In genomic region chr12:98998697-98999299, GRCh38 we compare ENCODE assay signal across 8 cellular contexts.
DNase-seq lines count a peak whose midpoint lies in the region; ATAC-seq and TF ChIP-seq lines count a peak whose summit lies in the region.
"Had no signal": no experiment of that assay in that cellular context is flagged by ENCODE, and none has a peak within 500 bp of the region (broad histone marks: within the 10 kb centered on the region; RNA-seq: fewer than 3 reads in every experiment).

No MANE protein-coding gene starts in this region.

- no peaks in the 10 kb centered on the region for H3K4me1 ChIP-seq in OCI-LY7 (ENCODE audit: insufficient read depth, low read length, poor library complexity, severe bottlenecking)

- peak; percentile 86 for ATAC-seq in GM21447 (IDR thresholded peaks at IDR 0.05; ENCODE audit: unreplicated experiment)

- POLR2A ChIA-PET in OCI-LY7 (lab: Charles Lee) = interaction anchor here (0.6 to 1.1 kb wide), 5 partner anchors 42 to 792 kb away, joined by 3 to 5 read pairs (median 4); no protein-coding TSS in a partner anchor

- H3K4me3 ChIP-seq in HL-60 (replicated peaks; ENCODE audit: insufficient read depth, low read length) (no peak overlapping the region), OCI-LY7 (ENCODE audit: low read depth, low read length, poor library complexity, severe bottlenecking) (no peak overlapping the region)

- peak overlapping the region; percentile 47; the same call in 1 of the 2 replicates for H2AFZ ChIP-seq in OCI-LY7 (ENCODE audit: low read length)

- H3K79me2 ChIP-seq in OCI-LY7 (ENCODE audit: insufficient read depth, low read depth, low read length) = no peaks in the 10 kb centered on the region

- DNase-seq in GM04504 (ENCODE audit: low read depth) (peak; percentile 21), HL-60 (ENCODE audit: low read depth in 1 of 2, low spot score in 1 of 2) (no peak), OCI-LY7 (ENCODE audit: low spot score) (peak; percentile 65), epidermal melanocyte (ENCODE audit: insufficient read length, low spot score) (peak; percentile 67), neural crest cell (ENCODE audit: low read depth, low spot score) (no peak)
- no peak for DNase-seq in activated CD4-positive, alpha-beta T cell treated with anti-CD3 and anti-CD28 coated beads, Interleukin-2, amount 50 U/mL, for 4 hours

- H3K36me3 ChIP-seq in OCI-LY7 (ENCODE audit: insufficient read depth, low read length) = no peaks in the 10 kb centered on the region

- no peak overlapping the region for H3K27ac Mint-ChIP-seq in neural crest cell (ENCODE audit: unreplicated experiment)
- H3K27ac Mint-ChIP-seq: activated naive CD4-positive, alpha-beta T cell treated with anti-CD3 and anti-CD28 coated beads, Interleukin-2, amount 50 U/mL, for 72 hours had no signal

- TF ChIP-seq CTCF in HL-60 (IDR thresholded peaks at IDR 0.05; ENCODE audit: insufficient read depth, low read length) (peak; percentile 42), OCI-LY7 (conservative IDR thresholded peaks at IDR 0.05; ENCODE audit: low read length) (peak; percentile 91), neural crest cell (conservative IDR thresholded peaks at IDR 0.05) (peak; percentile 85)

- intact Hi-C loops in OCI-LY7 (cut with micrococcal nuclease; ENCODE audit: unreplicated experiment) = loop anchor here (2.0 to 10.0 kb wide), 4 partner anchors 41 to 431 kb away; no protein-coding TSS in a partner anchor

- H3K4me1 Mint-ChIP-seq in neural crest cell = peaks cover 5% of the 10 kb centered on the region

- H3K9me2 ChIP-seq in OCI-LY7 (ENCODE audit: insufficient read depth, low read length) = no peaks in the 10 kb centered on the region

- no peaks in the 10 kb centered on the region for H4K20me1 ChIP-seq in OCI-LY7 (ENCODE audit: insufficient read depth, low read length)

- H3K4me2 ChIP-seq in OCI-LY7 (ENCODE audit: low read length) = no peak overlapping the region

- H3K4me3 Mint-ChIP-seq in neural crest cell = no peak overlapping the region

- H3K27me3 Mint-ChIP-seq in neural crest cell (ENCODE audit: low read depth) = no peaks in the 10 kb centered on the region

- H3K27ac ChIP-seq in HL-60 (replicated peaks) (no peak overlapping the region), OCI-LY7 (ENCODE audit: low read depth, low read length, poor library complexity, severe bottlenecking) (no peak overlapping the region)

- no peaks in the 10 kb centered on the region for H3K9me3 Mint-ChIP-seq in neural crest cell
- H3K9me3 Mint-ChIP-seq: activated naive CD4-positive, alpha-beta T cell treated with anti-CD3 and anti-CD28 coated beads, Interleukin-2, amount 50 U/mL, for 72 hours had no signal

- H3K36me3 Mint-ChIP-seq in neural crest cell (ENCODE audit: low read depth) = no peaks in the 10 kb centered on the region
- H3K36me3 Mint-ChIP-seq: activated naive CD4-positive, alpha-beta T cell treated with anti-CD3 and anti-CD28 coated beads, Interleukin-2, amount 50 U/mL, for 72 hours had no signal

- H3K9me3 ChIP-seq in OCI-LY7 (ENCODE audit: low read length) = no peaks in the 10 kb centered on the region

- H3K27me3 ChIP-seq in HL-60 (ENCODE audit: insufficient read depth, poor library complexity, severe bottlenecking) = peaks cover 3% of the 10 kb centered on the region

- no TSS peak for BruUV-seq in OCI-LY7 (replicated peaks; lab: Mats Ljungman, UMichigan)

- CTCF ChIA-PET in OCI-LY7 (lab: Charles Lee; ENCODE audit: unreplicated experiment) = interaction anchor here (0.6 to 0.7 kb wide), 3 partner anchors 46 to 661 kb away, joined by 3 to 4 read pairs (median 3); no protein-coding TSS in a partner anchor

Comparison
In these comparisons a context has a peak if more than half of its experiments do, and no peak if none do; other contexts are left out.
1. DNase-seq: peak in GM04504 (single experiment), OCI-LY7 (single experiment) and epidermal melanocyte (single experiment); none in HL-60 (0 of 2), neural crest cell (single experiment) and activated CD4-positive, alpha-beta T cell treated with anti-CD3 and anti-CD28 coated beads, Interleukin-2, amount 50 U/mL, for 4 hours (0 of 2).
2. Peak in every context shown above with its lines, with median percentiles within 50 percentile points of each other: CTCF ChIP-seq.